ENCODE assay signal across 15 cellular contexts in the genomic region with DNA sequence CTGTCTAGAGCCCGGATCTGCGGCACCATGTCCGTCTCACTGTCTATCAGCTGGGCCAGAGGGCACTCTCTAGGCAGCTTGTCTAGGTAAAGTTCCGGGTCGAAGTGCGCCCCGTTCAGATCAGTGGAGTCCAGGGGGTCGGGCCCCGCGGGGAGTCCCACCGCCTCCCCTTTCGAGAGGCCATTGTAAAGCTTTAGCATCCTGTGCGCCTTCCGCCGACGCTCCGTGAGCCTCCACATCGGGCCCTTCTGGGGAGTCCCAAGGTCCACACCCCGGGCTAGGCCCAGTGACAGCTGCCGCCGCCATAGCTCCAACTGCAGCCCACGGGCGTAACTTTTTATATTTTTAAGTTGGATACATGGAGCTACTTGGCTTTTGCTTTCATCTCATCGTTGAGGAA. TPM values are rescaled to one million over a fixed set of nuclear protein-coding genes. Genes with fewer than 3 reads are reported as not detected.
"Had no signal": no experiment of that assay in that cellular context is flagged by ENCODE, and none has a peak within 500 bp of the region (broad histone marks: within the 10 kb centered on the region; RNA-seq: fewer than 3 reads in every experiment).

No MANE protein-coding gene starts in this region.

RNA-seq across cellular contexts. Expression of a gene that starts 50.5 kb away (rescaled TPM):
- total RNA-seq: activated B cell treated with CpG ODN at 0.5 μM for 24 hours; activated CD4-positive, alpha-beta memory T cell treated with anti-CD3 and anti-CD28 coated beads for 36 hours; activated CD4-positive, alpha-beta memory T cell treated with anti-CD3 and anti-CD28 coated beads, Interleukin-2, amount 10 ng/mL, durations not matched to agents 7 days and 5 days; activated CD4-positive, alpha-beta T cell treated with anti-CD3 and anti-CD28 coated beads, Interleukin-2, amount 10 ng/mL, durations not matched to agents 24 days and 14 days; activated CD4-positive, alpha-beta T cell treated with anti-CD3 and anti-CD28 coated beads, Interleukin-2, amount 10 ng/mL, durations not matched to agents 7 days and 5 days; activated CD8-positive, alpha-beta memory T cell treated with anti-CD3 and anti-CD28 coated beads for 36 hours; activated CD8-positive, alpha-beta memory T cell treated with anti-CD3 and anti-CD28 coated beads, Interleukin-2, amount 10 ng/mL, durations not matched to agents 7 days and 5 days; activated CD8-positive, alpha-beta T cell treated with anti-CD3 and anti-CD28 coated beads for 36 hours; activated CD8-positive, alpha-beta T cell treated with anti-CD3 and anti-CD28 coated beads, Interleukin-2, amount 10 ng/mL, durations not matched to agents 7 days and 5 days; T-cell; T-helper 1 cell treated with Interleukin-12 subunit alpha and Interleukin-12 subunit beta and Interleukin-4 antibody, amounts not matched to agents 30 ng/mL and 1 ng/mL, for 36 hours; T-helper 17 cell; T-helper 2 cell treated with Interferon-gamma antibody and Interleukin-4, amounts not matched to agents 100 ng/mL and 5 ng/mL, for 36 hours had no signal

RNA-seq across cellular contexts. Expression of a gene that starts 53.6 kb away (rescaled TPM):
- total RNA-seq: activated B cell treated with CpG ODN at 0.5 μM for 24 hours; activated CD4-positive, alpha-beta memory T cell treated with anti-CD3 and anti-CD28 coated beads for 36 hours; activated CD4-positive, alpha-beta memory T cell treated with anti-CD3 and anti-CD28 coated beads, Interleukin-2, amount 10 ng/mL, durations not matched to agents 7 days and 5 days; activated CD4-positive, alpha-beta T cell treated with anti-CD3 and anti-CD28 coated beads for 36 hours; activated CD4-positive, alpha-beta T cell treated with anti-CD3 and anti-CD28 coated beads, Interleukin-2, amount 10 ng/mL, durations not matched to agents 24 days and 14 days; activated CD4-positive, alpha-beta T cell treated with anti-CD3 and anti-CD28 coated beads, Interleukin-2, amount 10 ng/mL, durations not matched to agents 7 days and 5 days; activated CD8-positive, alpha-beta memory T cell treated with anti-CD3 and anti-CD28 coated beads for 36 hours; activated CD8-positive, alpha-beta memory T cell treated with anti-CD3 and anti-CD28 coated beads, Interleukin-2, amount 10 ng/mL, durations not matched to agents 7 days and 5 days; activated CD8-positive, alpha-beta T cell treated with anti-CD3 and anti-CD28 coated beads for 36 hours; activated CD8-positive, alpha-beta T cell treated with anti-CD3 and anti-CD28 coated beads, Interleukin-2, amount 10 ng/mL, durations not matched to agents 7 days and 5 days; T-cell; T-helper 1 cell treated with Interleukin-12 subunit alpha and Interleukin-12 subunit beta and Interleukin-4 antibody, amounts not matched to agents 30 ng/mL and 1 ng/mL, for 36 hours; T-helper 17 cell; T-helper 2 cell treated with Interferon-gamma antibody and Interleukin-4, amounts not matched to agents 100 ng/mL and 5 ng/mL, for 36 hours; WTC11 had no signal
